11 cellular contexts compared by ENCODE assay signal in the genomic region with DNA sequence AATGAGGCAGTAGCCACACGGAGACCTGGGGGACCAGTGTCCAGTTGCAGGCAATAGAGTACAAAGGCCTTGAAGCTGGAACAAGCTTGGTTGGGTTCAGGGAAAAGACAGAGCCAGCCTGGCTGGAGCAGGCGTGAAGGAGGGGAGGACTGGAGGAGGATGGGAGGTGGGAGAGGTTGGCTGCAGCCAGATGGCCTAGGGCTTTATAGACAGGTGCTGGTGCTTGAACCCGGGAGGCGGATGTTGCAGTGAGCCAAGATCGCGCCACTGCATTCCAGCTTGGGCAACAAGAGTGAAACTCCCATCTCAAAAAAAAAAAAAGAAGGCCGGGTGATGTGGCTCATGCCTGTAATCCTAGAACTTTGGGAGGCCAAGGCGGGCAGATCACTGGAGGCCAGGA. TPM values are rescaled to one million over a fixed set of nuclear protein-coding genes. Genes with fewer than 3 reads are reported as not detected.
DNase-seq lines count a peak whose midpoint lies in the region; ATAC-seq and TF ChIP-seq lines count a peak whose summit lies in the region.
"Had no signal": no experiment of that assay in that cellular context is flagged by ENCODE, and none has a peak within 500 bp of the region (broad histone marks: within the 10 kb centered on the region; RNA-seq: fewer than 3 reads in every experiment).

No MANE protein-coding gene starts in this region.

- peaks cover 1% of the 10 kb centered on the region for H3K27me3 Mint-ChIP-seq in activated CD4-positive, alpha-beta T cell treated with anti-CD3 and anti-CD28 coated beads, Interleukin-2, amount 10 ng/mL, durations not matched to agents 7 days and 5 days
- H3K27me3 Mint-ChIP-seq in stimulated activated naive CD8-positive, alpha-beta T cell treated with anti-CD3 and anti-CD28 coated beads, Interleukin-15, amount 100 ng/mL, for 72 hours: no peaks in the 10 kb centered on the region

- H3K4me3 Mint-ChIP-seq in activated CD4-positive, alpha-beta T cell treated with anti-CD3 and anti-CD28 coated beads, Interleukin-2, amount 10 ng/mL, durations not matched to agents 7 days and 5 days: no peak overlapping the region
- H3K4me3 Mint-ChIP-seq in stimulated activated naive CD8-positive, alpha-beta T cell treated with anti-CD3 and anti-CD28 coated beads, Interleukin-15, amount 100 ng/mL, for 72 hours: peak overlapping the region; percentile 84 to 93

- no peaks in the 10 kb centered on the region for H3K9me3 Mint-ChIP-seq in activated CD4-positive, alpha-beta T cell treated with anti-CD3 and anti-CD28 coated beads, Interleukin-2, amount 10 ng/mL, durations not matched to agents 7 days and 5 days
- H3K9me3 Mint-ChIP-seq in stimulated activated naive CD8-positive, alpha-beta T cell treated with anti-CD3 and anti-CD28 coated beads, Interleukin-15, amount 100 ng/mL, for 72 hours: no peaks in the 10 kb centered on the region

- H3K36me3 ChIP-seq in iPS-15b (ENCODE audit: control insufficient read depth, insufficient read depth, low read length) (no peaks in the 10 kb centered on the region), H7 (replicated peaks; ENCODE audit: control insufficient read depth, insufficient read depth, low read length) (no peaks in the 10 kb centered on the region; the same call in none of the 2 replicates)

- no peak for ATAC-seq in stimulated activated naive CD8-positive, alpha-beta T cell treated with anti-CD3 and anti-CD28 coated beads, Interleukin-15, amount 100 ng/mL, for 72 hours
- ATAC-seq in HG03520 (IDR thresholded peaks at IDR 0.05; ENCODE audit: unreplicated experiment): no peak

- peak overlapping the region; percentile 66 for H3K27ac Mint-ChIP-seq in activated CD4-positive, alpha-beta T cell treated with anti-CD3 and anti-CD28 coated beads, Interleukin-2, amount 10 ng/mL, durations not matched to agents 7 days and 5 days
- no peak overlapping the region for H3K27ac Mint-ChIP-seq in stimulated activated naive CD8-positive, alpha-beta T cell treated with anti-CD3 and anti-CD28 coated beads, Interleukin-15, amount 100 ng/mL, for 72 hours

- peaks cover 23% of the 10 kb centered on the region for H3K4me1 Mint-ChIP-seq in activated CD4-positive, alpha-beta T cell treated with anti-CD3 and anti-CD28 coated beads, Interleukin-2, amount 10 ng/mL, durations not matched to agents 7 days and 5 days
- peaks cover 61% of the 10 kb centered on the region for H3K4me1 Mint-ChIP-seq in stimulated activated naive CD8-positive, alpha-beta T cell treated with anti-CD3 and anti-CD28 coated beads, Interleukin-15, amount 100 ng/mL, for 72 hours

- H3K36me3 Mint-ChIP-seq in activated CD4-positive, alpha-beta T cell treated with anti-CD3 and anti-CD28 coated beads, Interleukin-2, amount 10 ng/mL, durations not matched to agents 7 days and 5 days (ENCODE audit: low read depth): no peaks in the 10 kb centered on the region

- H3K9me3 ChIP-seq in iPS-15b (ENCODE audit: control insufficient read depth, insufficient read depth, low read length): no peaks in the 10 kb centered on the region

- no peaks in the 10 kb centered on the region for H3K27me3 ChIP-seq in iPS-15b (ENCODE audit: control insufficient read depth, insufficient read depth, low read length)
- H3K27me3 ChIP-seq in H7 (ENCODE audit: control insufficient read depth, insufficient read depth, low read length): no peaks in the 10 kb centered on the region

- H3K4me3 ChIP-seq in iPS-15b (ENCODE audit: low read depth, low read length): peak overlapping the region; percentile 84
- no peak overlapping the region for H3K4me3 ChIP-seq in H7 (ENCODE audit: insufficient read depth, low read depth, low read length)

- POLR2A ChIA-PET in activated CD4-positive, alpha-beta T cell treated with anti-CD3 and anti-CD28 coated beads, Interleukin-2, amount 10 ng/mL, durations not matched to agents 7 days and 5 days (lab: Charles Lee): interaction anchor here (0.5 kb wide), 1 partner anchor 9 kb away, joined by 3 read pairs; no protein-coding TSS in a partner anchor
- POLR2A ChIA-PET in RWPE1 (lab: Yijun Ruan, JAX; ENCODE audit: low non-redundant PET): interaction anchor here (0.7 to 3.9 kb wide), 6 partner anchors 14 to 48 kb away, joined by 3 to 29 read pairs (median 4); a partner anchor contains a TSS

- peaks cover 33% of the 10 kb centered on the region for H3K4me1 ChIP-seq in iPS-15b (ENCODE audit: control insufficient read depth, insufficient read depth, low read length)

- no peak for DNase-seq in activated CD4-positive, alpha-beta T cell treated with anti-CD3 and anti-CD28 coated beads, Interleukin-2, amount 10 ng/mL, durations not matched to agents 7 days and 5 days
- DNase-seq in activated CD4-positive, alpha-beta T cell treated with anti-CD3 and anti-CD28 coated beads for 48 hours: no peak
- DNase-seq in RWPE1 (ENCODE audit: low spot score) (peak; percentile 34), H7 (no peak)
- no peak for DNase-seq in stimulated activated naive CD8-positive, alpha-beta T cell treated with anti-CD3 and anti-CD28 coated beads, Interleukin-15, amount 100 ng/mL, for 72 hours
- no peak for DNase-seq in activated CD4-positive, CD25-positive, alpha-beta regulatory T cell treated with anti-CD3 and anti-CD28 coated beads, Interleukin-2, amount 50 U/mL, for 72 hours
- DNase-seq: activated CD4-positive, alpha-beta T cell treated with anti-CD3 and anti-CD28 coated beads for 1 hour; NCI-H1930; posterior cingulate gyrus had no signal

- peak overlapping the region; percentile 96 for H3K27ac ChIP-seq in RWPE1

- no peak overlapping the region for H3K9ac ChIP-seq in iPS-15b (ENCODE audit: low read depth, low read length)

- CTCF ChIA-PET in activated CD4-positive, alpha-beta T cell treated with anti-CD3 and anti-CD28 coated beads, Interleukin-2, amount 10 ng/mL, durations not matched to agents 7 days and 5 days (lab: Charles Lee): interaction anchor here (0.9 to 3.3 kb wide), 9 partner anchors 10 to 137 kb away, joined by 3 to 19 read pairs (median 4); a partner anchor contains a TSS
- CTCF ChIA-PET in RWPE1 (lab: Yijun Ruan, JAX): interaction anchor here (0.5 to 0.6 kb wide), 2 partner anchors 23 to 37 kb away, joined by 3 to 4 read pairs; no protein-coding TSS in a partner anchor

- no peak for TF ChIP-seq CTCF in RWPE1 (conservative IDR thresholded peaks at IDR 0.05; ENCODE audit: low read depth)

RNA-seq across cellular contexts. Expression of a gene that starts 1.7 kb away (rescaled TPM):
- total RNA-seq in activated CD4-positive, alpha-beta T cell treated with anti-CD3 and anti-CD28 coated beads, Interleukin-2, amount 10 ng/mL, durations not matched to agents 7 days and 5 days: 1 to 10 TPM; 8.9 to 9.3 TPM
- total RNA-seq in H7 (2014; rRNA removed; shearing (Covaris generic)): 143 and 153 TPM in 2 replicates

RNA-seq across cellular contexts. Expression of a gene that starts 9.9 kb away (rescaled TPM):
- not detected for total RNA-seq in activated CD4-positive, alpha-beta T cell treated with anti-CD3 and anti-CD28 coated beads, Interleukin-2, amount 10 ng/mL, durations not matched to agents 7 days and 5 days
- total RNA-seq in H7 (2014; rRNA removed; shearing (Covaris generic)): 3.5 and 3.7 TPM in 2 replicates

RNA-seq across cellular contexts. Expression of a gene that starts 38.0 kb away (rescaled TPM):
- total RNA-seq in activated CD4-positive, alpha-beta T cell treated with anti-CD3 and anti-CD28 coated beads, Interleukin-2, amount 10 ng/mL, durations not matched to agents 7 days and 5 days: not detected
- 5.1 and 11.1 TPM in 2 replicates for total RNA-seq in H7 (2014; rRNA removed; shearing (Covaris generic))

RNA-seq across cellular contexts. Expression of a gene that starts 42.0 kb away (rescaled TPM):
- under 1 TPM; 0.12 to 0.20 TPM for total RNA-seq in activated CD4-positive, alpha-beta T cell treated with anti-CD3 and anti-CD28 coated beads, Interleukin-2, amount 10 ng/mL, durations not matched to agents 7 days and 5 days
- 3.0 and 5.5 TPM in 2 replicates for total RNA-seq in H7 (2014; rRNA removed; shearing (Covaris generic))

RNA-seq across cellular contexts. Expression of a gene that starts 49.7 kb away (rescaled TPM):
- total RNA-seq in activated CD4-positive, alpha-beta T cell treated with anti-CD3 and anti-CD28 coated beads, Interleukin-2, amount 10 ng/mL, durations not matched to agents 7 days and 5 days: 10 to 100 TPM; 63.1 to 72.4 TPM
- 114 and 147 TPM in 2 replicates for total RNA-seq in H7 (2014; rRNA removed; shearing (Covaris generic))

Comparison
In these comparisons a context has a peak if more than half of its experiments do, and no peak if none do; other contexts are left out.
1. RNA of a gene that starts 1.7 kb away (total RNA-seq): 143 to 153 TPM in H7; 8.9 to 9.3 TPM in activated CD4-positive, alpha-beta T cell treated with anti-CD3 and anti-CD28 coated beads, Interleukin-2, amount 10 ng/mL, durations not matched to agents 7 days and 5 days; every median in the first group is over 10 times any median in the second.